ENCODE assay signal across 1 cellular context in the genomic region with DNA sequence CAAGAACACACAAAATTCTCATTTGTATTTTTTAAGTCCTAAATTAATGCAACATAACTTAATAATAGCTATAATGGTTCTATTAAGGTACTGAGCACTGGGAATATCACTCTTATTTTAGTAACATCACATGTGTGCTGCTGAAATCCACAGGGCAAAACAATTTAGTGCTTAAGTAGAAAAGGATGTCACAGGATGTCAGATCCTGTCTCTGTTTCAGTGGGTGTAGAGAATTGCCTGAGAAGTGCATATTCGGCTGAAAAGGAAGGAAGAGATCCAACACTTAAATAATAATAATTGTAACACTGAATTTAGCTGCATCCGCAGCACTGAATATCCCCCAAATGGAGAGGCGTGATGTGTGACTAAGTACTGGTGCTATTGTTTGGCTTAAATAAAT.
TF ChIP-seq lines count a peak whose summit lies in the region.

No MANE protein-coding gene starts in this region.

TF ChIP-seq in neural cell, 6 proteins besides CTCF, POLR2A, EP300 and RAD21:
- peak; percentile 19 for TF ChIP-seq POLR2AphosphoS5 (IDR thresholded peaks at IDR 0.05)
- TF ChIP-seq MXI1 (conservative IDR thresholded peaks at IDR 0.05; ENCODE audit: poor library complexity, severe bottlenecking), result no peak
- TF ChIP-seq TAF1 (IDR thresholded peaks at IDR 0.05; ENCODE audit: low read depth), result no peak
- TF ChIP-seq, protein P1, sequence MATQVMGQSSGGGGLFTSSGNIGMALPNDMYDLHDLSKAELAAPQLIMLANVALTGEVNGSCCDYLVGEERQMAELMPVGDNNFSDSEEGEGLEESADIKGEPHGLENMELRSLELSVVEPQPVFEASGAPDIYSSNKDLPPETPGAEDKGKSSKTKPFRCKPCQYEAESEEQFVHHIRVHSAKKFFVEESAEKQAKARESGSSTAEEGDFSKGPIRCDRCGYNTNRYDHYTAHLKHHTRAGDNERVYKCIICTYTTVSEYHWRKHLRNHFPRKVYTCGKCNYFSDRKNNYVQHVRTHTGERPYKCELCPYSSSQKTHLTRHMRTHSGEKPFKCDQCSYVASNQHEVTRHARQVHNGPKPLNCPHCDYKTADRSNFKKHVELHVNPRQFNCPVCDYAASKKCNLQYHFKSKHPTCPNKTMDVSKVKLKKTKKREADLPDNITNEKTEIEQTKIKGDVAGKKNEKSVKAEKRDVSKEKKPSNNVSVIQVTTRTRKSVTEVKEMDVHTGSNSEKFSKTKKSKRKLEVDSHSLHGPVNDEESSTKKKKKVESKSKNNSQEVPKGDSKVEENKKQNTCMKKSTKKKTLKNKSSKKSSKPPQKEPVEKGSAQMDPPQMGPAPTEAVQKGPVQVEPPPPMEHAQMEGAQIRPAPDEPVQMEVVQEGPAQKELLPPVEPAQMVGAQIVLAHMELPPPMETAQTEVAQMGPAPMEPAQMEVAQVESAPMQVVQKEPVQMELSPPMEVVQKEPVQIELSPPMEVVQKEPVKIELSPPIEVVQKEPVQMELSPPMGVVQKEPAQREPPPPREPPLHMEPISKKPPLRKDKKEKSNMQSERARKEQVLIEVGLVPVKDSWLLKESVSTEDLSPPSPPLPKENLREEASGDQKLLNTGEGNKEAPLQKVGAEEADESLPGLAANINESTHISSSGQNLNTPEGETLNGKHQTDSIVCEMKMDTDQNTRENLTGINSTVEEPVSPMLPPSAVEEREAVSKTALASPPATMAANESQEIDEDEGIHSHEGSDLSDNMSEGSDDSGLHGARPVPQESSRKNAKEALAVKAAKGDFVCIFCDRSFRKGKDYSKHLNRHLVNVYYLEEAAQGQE (IDR thresholded peaks at IDR 0.05; ENCODE audit: borderline replicate concordance), result no peak
- TF ChIP-seq EZH2 (IDR thresholded peaks at IDR 0.05; ENCODE audit: borderline replicate concordance, insufficient read depth, low read length, poor library complexity, severe bottlenecking), result no peak
- TF ChIP-seq SMC3 (conservative IDR thresholded peaks at IDR 0.05; ENCODE audit: poor library complexity), result no peak
